8 cellular contexts compared by ENCODE assay signal in the genomic region with DNA sequence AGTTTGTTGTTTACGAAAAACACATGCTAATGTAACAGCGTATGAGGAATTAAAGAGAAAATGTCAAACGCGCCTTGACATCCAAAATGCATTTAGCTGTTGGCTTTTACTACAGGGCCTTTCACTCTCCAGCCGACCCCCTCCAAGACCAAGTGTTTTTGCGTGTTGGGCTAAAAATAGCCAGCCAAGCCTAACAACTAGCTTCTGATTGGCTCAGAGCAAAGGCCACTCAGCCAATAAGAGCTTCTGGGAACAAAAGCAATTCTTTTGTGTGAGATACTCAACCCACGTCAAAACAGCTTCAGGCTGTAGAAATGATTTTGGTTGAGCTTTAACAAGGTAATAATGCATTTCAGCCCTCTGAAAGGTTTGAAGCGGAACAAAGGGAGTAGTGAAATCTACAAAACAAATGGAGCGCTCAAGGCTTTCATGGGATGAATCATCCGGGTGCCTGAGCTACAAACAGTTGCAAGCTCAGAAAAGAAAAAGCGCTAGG.
DNase-seq lines count a peak whose midpoint lies in the region; ATAC-seq, FAIRE-seq and TF ChIP-seq lines count a peak whose summit lies in the region.

No MANE protein-coding gene starts in this region.

- H3K36me3 Mint-ChIP-seq in stimulated activated effector memory CD8-positive, alpha-beta T cell treated with anti-CD3 and anti-CD28 coated beads, Interleukin-12 subunit alpha, Interleukin-12 subunit beta, amount 100 ng/mL, for 72 hours: no peaks in the 10 kb centered on the region

- peak; percentile 63 for ATAC-seq in HG03064 (IDR thresholded peaks at IDR 0.05; ENCODE audit: low read depth, unreplicated experiment)
- ATAC-seq in stimulated activated effector memory CD8-positive, alpha-beta T cell treated with anti-CD3 and anti-CD28 coated beads, Interleukin-12 subunit alpha, Interleukin-12 subunit beta, amount 100 ng/mL, for 72 hours: peak; percentile 50

- no peaks in the 10 kb centered on the region for H3K9me2 ChIP-seq in OCI-LY1 (ENCODE audit: low read depth, low read length)

- CTCF ChIA-PET in AG04450 (lab: Charles Lee): interaction anchor here (0.5 to 2.9 kb wide), 103 partner anchors 9 to 1283 kb away, joined by 3 to 57 read pairs (median 4); a partner anchor contains a TSS

- no peaks in the 10 kb centered on the region for H3K36me3 ChIP-seq in OCI-LY1 (ENCODE audit: insufficient read depth, low read length)
- no peaks in the 10 kb centered on the region for H3K36me3 ChIP-seq in colonic mucosa
- H3K36me3 ChIP-seq in kidney epithelial cell (ENCODE audit: control insufficient read depth, insufficient read depth, low read length): no peaks in the 10 kb centered on the region

- peak overlapping the region; percentile 49 for H3K4me3 Mint-ChIP-seq in stimulated activated effector memory CD8-positive, alpha-beta T cell treated with anti-CD3 and anti-CD28 coated beads, Interleukin-12 subunit alpha, Interleukin-12 subunit beta, amount 100 ng/mL, for 72 hours

- H3K4me1 ChIP-seq in OCI-LY1 (ENCODE audit: insufficient read depth, low read length, severe bottlenecking) (peaks cover 9% of the 10 kb centered on the region), colonic mucosa (no peaks in the 10 kb centered on the region)

- H3K27ac Mint-ChIP-seq in stimulated activated effector memory CD8-positive, alpha-beta T cell treated with anti-CD3 and anti-CD28 coated beads, Interleukin-12 subunit alpha, Interleukin-12 subunit beta, amount 100 ng/mL, for 72 hours: no peak overlapping the region

- POLR2A ChIA-PET in AG04450 (lab: Yijun Ruan, JAX): interaction anchor here (0.5 to 3.0 kb wide), 6 partner anchors 361 to 764 kb away, joined by 3 to 51 read pairs (median 4); a partner anchor contains a TSS

- TF ChIP-seq CTCF in AG04450 (IDR thresholded peaks at IDR 0.05; ENCODE audit: low read depth, low read length) (no peak), OCI-LY1 (IDR thresholded peaks at IDR 0.05; ENCODE audit: low read length) (no peak), colonic mucosa (IDR thresholded peaks at IDR 0.05) (no peak), kidney epithelial cell (IDR thresholded peaks at IDR 0.05; ENCODE audit: insufficient read depth, low read length, poor library complexity, severe bottlenecking) (no peak)

- no peaks in the 10 kb centered on the region for H4K20me1 ChIP-seq in OCI-LY1 (ENCODE audit: insufficient read depth, low read length)

- H3F3A ChIP-seq in OCI-LY1 (ENCODE audit: insufficient read depth, low read length): no peaks in the 10 kb centered on the region

- peaks cover 5% of the 10 kb centered on the region for H3K4me1 Mint-ChIP-seq in stimulated activated effector memory CD8-positive, alpha-beta T cell treated with anti-CD3 and anti-CD28 coated beads, Interleukin-12 subunit alpha, Interleukin-12 subunit beta, amount 100 ng/mL, for 72 hours

- intact Hi-C loops in colonic mucosa (cut with DNase I): loop anchor here (2.0 to 5.0 kb wide), 2 partner anchors 1191 to 1271 kb away; no protein-coding TSS in a partner anchor

- H3K4me3 ChIP-seq in AG04450 (ENCODE audit: low read depth, low read length) (peak overlapping the region; percentile 61), OCI-LY1 (ENCODE audit: low read depth, low read length, poor library complexity, severe bottlenecking) (peak overlapping the region; percentile 31), colonic mucosa (peak overlapping the region; percentile 0), kidney epithelial cell (ENCODE audit: low read depth, low read length) (no peak overlapping the region)

- H3K27ac ChIP-seq in AG04450 (ENCODE audit: low read depth, low read length): peak overlapping the region; percentile 89
- H3K27ac ChIP-seq in OCI-LY1 (ENCODE audit: low read depth, low read length, poor library complexity, severe bottlenecking): peak overlapping the region; percentile 28
- peak overlapping the region; percentile 41 for H3K27ac ChIP-seq in colonic mucosa

- H3K27me3 ChIP-seq in AG04450 (ENCODE audit: control insufficient read depth, insufficient read depth, low read length) (no peaks in the 10 kb centered on the region), OCI-LY1 (ENCODE audit: insufficient read depth, low read length) (no peaks in the 10 kb centered on the region), colonic mucosa (no peaks in the 10 kb centered on the region), kidney epithelial cell (ENCODE audit: control insufficient read depth, insufficient read depth, low read length) (no peaks in the 10 kb centered on the region)

- no peaks in the 10 kb centered on the region for H3K79me2 ChIP-seq in OCI-LY1 (ENCODE audit: insufficient read depth, low read length)

- H3K9ac ChIP-seq in OCI-LY1 (ENCODE audit: low read length) (no peak overlapping the region; the same call in 1 of the 2 replicates), colonic mucosa (ENCODE audit: low read depth in 2 of 2, low read length in 2 of 2) (peak overlapping the region in 1 of 2 donors; percentile 29)

- H3K9me3 ChIP-seq in AG04450 (ENCODE audit: control insufficient read depth, insufficient read depth, low read length) (no peaks in the 10 kb centered on the region), OCI-LY1 (ENCODE audit: low read length) (no peaks in the 10 kb centered on the region), colonic mucosa (no peaks in the 10 kb centered on the region)

- peak overlapping the region; percentile 47 for H3K4me2 ChIP-seq in OCI-LY1 (ENCODE audit: low read length)

- FAIRE-seq in GM18507 (lab: Jason Lieb, UNC): peak; percentile 66

- no peaks in the 10 kb centered on the region for H3K9me3 Mint-ChIP-seq in stimulated activated effector memory CD8-positive, alpha-beta T cell treated with anti-CD3 and anti-CD28 coated beads, Interleukin-12 subunit alpha, Interleukin-12 subunit beta, amount 100 ng/mL, for 72 hours

- peak overlapping the region; percentile 25; the same call in 1 of the 2 replicates for H2AFZ ChIP-seq in OCI-LY1 (ENCODE audit: low read length)

- DNase-seq in AG04450 (ENCODE audit: low read depth, low spot score) (peak; percentile 76), GM18507 (ENCODE audit: extremely low spot score, insufficient read length, low read depth) (no peak), colonic mucosa (no peak), kidney epithelial cell (ENCODE audit: low read depth) (peak; percentile 91), NCI-H146 (lab: John Stamatoyannopoulos, UW) (no peak)
- DNase-seq in stimulated activated effector memory CD8-positive, alpha-beta T cell treated with anti-CD3 and anti-CD28 coated beads, Interleukin-12 subunit alpha, Interleukin-12 subunit beta, amount 100 ng/mL, for 72 hours (ENCODE audit: low spot score in 2 of 2): no peak

Comparison
In these comparisons a context has a peak if more than half of its experiments do, and no peak if none do; other contexts are left out.
1. DNase-seq: peak in AG04450 (single experiment) and kidney epithelial cell (single experiment); none in GM18507 (single experiment), colonic mucosa (single experiment), stimulated activated effector memory CD8-positive, alpha-beta T cell treated with anti-CD3 and anti-CD28 coated beads, Interleukin-12 subunit alpha, Interleukin-12 subunit beta, amount 100 ng/mL, for 72 hours (0 of 2) and NCI-H146 (single experiment).
2. H3K27ac ChIP-seq: peak in every context shown above with its lines; median percentile 89 in AG04450; 41 in colonic mucosa; 28 in OCI-LY1.